9 cellular contexts compared by ENCODE assay signal in genomic region chr1:24190970-24191570, GRCh38. TPM values are rescaled to one million over a fixed set of nuclear protein-coding genes. Genes with fewer than 3 reads are reported as not detected.
DNase-seq lines count a peak whose midpoint lies in the region; ATAC-seq and TF ChIP-seq lines count a peak whose summit lies in the region.
"Had no signal": no experiment of that assay in that cellular context is flagged by ENCODE, and none has a peak within 500 bp of the region (broad histone marks: within the 10 kb centered on the region; RNA-seq: fewer than 3 reads in every experiment).

No MANE protein-coding gene starts in this region.

- no peaks in the 10 kb centered on the region for H3K9me3 ChIP-seq in mucosa of descending colon
- H3K9me3 ChIP-seq: HAP-1 had no signal

- DNase-seq in NAMALWA (ENCODE audit: low spot score) (peak; percentile 96), mucosa of descending colon (peak in 1 of 3 donors; percentile 26), GM03348 (ENCODE audit: low spot score) (no peak), nucleus accumbens (lab: John Stamatoyannopoulos, UW) (no peak)
- no peak for DNase-seq in activated naive CD4-positive, alpha-beta T cell (lab: John Stamatoyannopoulos, UW)

- intact Hi-C loops in mucosa of descending colon (cut with DNase I, micrococcal nuclease) = no loop called here

- no peak overlapping the region for H3K4me3 ChIP-seq in mucosa of descending colon
- H3K4me3 ChIP-seq: HAP-1, neural progenitor cell had no signal

- no peaks in the 10 kb centered on the region for H3K36me3 ChIP-seq in mucosa of descending colon (ENCODE audit: low read depth)
- H3K36me3 ChIP-seq: HAP-1, neural progenitor cell had no signal

- peaks cover 15% of the 10 kb centered on the region for H3K4me1 ChIP-seq in mucosa of descending colon (ENCODE audit: low read depth)

- peak; percentile 56 for ATAC-seq in GM18907 (IDR thresholded peaks at IDR 0.05; ENCODE audit: unreplicated experiment)
- ATAC-seq in HG02642 (IDR thresholded peaks at IDR 0.05; ENCODE audit: poor library complexity, unreplicated experiment) = peak; percentile 48
- peak; percentile 3 for ATAC-seq in mucosa of descending colon

- no peak for TF ChIP-seq CTCF in mucosa of descending colon (IDR thresholded peaks at IDR 0.05)

RNA-seq across cellular contexts. Expression of gene IFNLR1, which starts 4.0 kb away (rescaled TPM):
- 10 to 100 TPM in 2 of 3 donors, 1 to 10 TPM in 1; 5.3 to 24.0 (median 18.8) TPM for total RNA-seq in mucosa of descending colon

RNA-seq across cellular contexts. Expression of gene IL22RA1, which starts 48.1 kb away (rescaled TPM):
- total RNA-seq in mucosa of descending colon = 10 to 100 TPM; 13.8 to 43.1 (median 28.2) TPM

Comparison
In these comparisons a context has a peak if more than half of its experiments do, and no peak if none do; other contexts are left out.
1. ATAC-seq: peak in every context shown above with its lines; median percentile 56 in GM18907; 48 in HG02642; 3 in mucosa of descending colon.